1 cellular context compared by ENCODE assay signal in genomic region chr14:36271939-36272907, GRCh38.
TF ChIP-seq lines count a peak whose summit lies in the region.

No MANE protein-coding gene starts in this region.

TF ChIP-seq in K562, 482 proteins besides CTCF, POLR2A, EP300 and RAD21 (continued from another document):
- TF ChIP-seq ID3 (CRISPR knock-in tag; IDR thresholded peaks at IDR 0.05) (no peak), ID3 (tag; IDR thresholded peaks at IDR 0.05) (no peak), ZNF124 (CRISPR knock-in tag; IDR thresholded peaks at IDR 0.05) (no peak), DLX4 (CRISPR knock-in tag; IDR thresholded peaks at IDR 0.05) (no peak), ZZZ3 (IDR thresholded peaks at IDR 0.05) (no peak), NCOA6 (IDR thresholded peaks at IDR 0.05) (no peak), SMC3 (conservative IDR thresholded peaks at IDR 0.05; ENCODE audit: insufficient read depth, low read depth, low read length) (no peak), MTF1 (CRISPR knock-in tag; IDR thresholded peaks at IDR 0.05; ENCODE audit: borderline replicate concordance) (no peak), ARID4B (CRISPR knock-in tag; IDR thresholded peaks at IDR 0.05) (no peak), CTBP1 (IDR thresholded peaks at IDR 0.05; ENCODE audit: borderline replicate concordance) (no peak), SRF (CRISPR knock-in tag; IDR thresholded peaks at IDR 0.05) (no peak), TRIM28 (IDR thresholded peaks at IDR 0.05) (no peak)
- TF ChIP-seq, protein P1, sequence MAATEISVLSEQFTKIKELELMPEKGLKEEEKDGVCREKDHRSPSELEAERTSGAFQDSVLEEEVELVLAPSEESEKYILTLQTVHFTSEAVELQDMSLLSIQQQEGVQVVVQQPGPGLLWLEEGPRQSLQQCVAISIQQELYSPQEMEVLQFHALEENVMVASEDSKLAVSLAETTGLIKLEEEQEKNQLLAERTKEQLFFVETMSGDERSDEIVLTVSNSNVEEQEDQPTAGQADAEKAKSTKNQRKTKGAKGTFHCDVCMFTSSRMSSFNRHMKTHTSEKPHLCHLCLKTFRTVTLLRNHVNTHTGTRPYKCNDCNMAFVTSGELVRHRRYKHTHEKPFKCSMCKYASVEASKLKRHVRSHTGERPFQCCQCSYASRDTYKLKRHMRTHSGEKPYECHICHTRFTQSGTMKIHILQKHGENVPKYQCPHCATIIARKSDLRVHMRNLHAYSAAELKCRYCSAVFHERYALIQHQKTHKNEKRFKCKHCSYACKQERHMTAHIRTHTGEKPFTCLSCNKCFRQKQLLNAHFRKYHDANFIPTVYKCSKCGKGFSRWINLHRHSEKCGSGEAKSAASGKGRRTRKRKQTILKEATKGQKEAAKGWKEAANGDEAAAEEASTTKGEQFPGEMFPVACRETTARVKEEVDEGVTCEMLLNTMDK (IDR thresholded peaks at IDR 0.05; ENCODE audit: borderline replicate concordance, insufficient read depth, low read depth, low read length, poor library complexity, severe bottlenecking): no peak
TF ChIP-seq in K562: peak in this region for 0.
